ENCODE assay signal across 1 cellular context in genomic region chr20:1118336-1119127, GRCh38.
TF ChIP-seq lines count a peak whose summit lies in the region.

Gene PSMF1, plus strand, starts transcription at chr20:1118602. Its CDS starts 172 bp downstream, at chr20:1118774.

TF ChIP-seq in HepG2, 621 proteins besides CTCF, POLR2A, EP300 and RAD21 (continued from another document and continues in another):
- TF ChIP-seq ZNF337 (CRISPR knock-in tag; IDR thresholded peaks at IDR 0.05; ENCODE audit: borderline replicate concordance, low read depth) (peak; percentile 97), ZFP90 (CRISPR knock-in tag; IDR thresholded peaks at IDR 0.05; ENCODE audit: borderline replicate concordance) (peak; percentile 96), GRHL1 (CRISPR knock-in tag; conservative IDR thresholded peaks at IDR 0.05) (no peak), ZNF275 (CRISPR knock-in tag; IDR thresholded peaks at IDR 0.05; ENCODE audit: borderline replicate concordance) (peak; percentile 98; the same call in 1 of the 2 replicates), ZBTB1 (CRISPR knock-in tag; IDR thresholded peaks at IDR 0.05; ENCODE audit: borderline replicate concordance) (no peak; the same call in 1 of the 2 replicates), TERF1 (CRISPR knock-in tag; IDR thresholded peaks at IDR 0.05) (peak; percentile 26; the same call in 1 of the 2 replicates), NFRKB (IDR thresholded peaks at IDR 0.05) (peak; percentile 75), ZBTB43 (CRISPR knock-in tag; conservative IDR thresholded peaks at IDR 0.05) (peak; percentile 88), U2AF2 (IDR thresholded peaks at IDR 0.05; ENCODE audit: low read depth, low read length) (peak; percentile 92; the same call in 1 of the 2 replicates), JARID2 (CRISPR knock-in tag; IDR thresholded peaks at IDR 0.05; ENCODE audit: insufficient replicate concordance) (peak; percentile 98), SNAPC2 (CRISPR knock-in tag; IDR thresholded peaks at IDR 0.05) (peak; percentile 97), ZNF83 (CRISPR knock-in tag; IDR thresholded peaks at IDR 0.05; ENCODE audit: borderline replicate concordance) (peak; percentile 96), ETV5 (CRISPR knock-in tag; IDR thresholded peaks at IDR 0.05; ENCODE audit: borderline replicate concordance) (peak; percentile 98), ZNF660 (CRISPR knock-in tag; IDR thresholded peaks at IDR 0.05; ENCODE audit: borderline replicate concordance, low read depth) (peak; percentile 22; the same call in 1 of the 2 replicates), ZNF264 (CRISPR knock-in tag; IDR thresholded peaks at IDR 0.05) (peak; percentile 98), ZNF577 (CRISPR knock-in tag; IDR thresholded peaks at IDR 0.05; ENCODE audit: borderline replicate concordance, low read depth) (no peak), E2F1 (CRISPR knock-in tag; IDR thresholded peaks at IDR 0.05) (peak; percentile 97), SP2 (CRISPR knock-in tag; IDR thresholded peaks at IDR 0.05) (peak; percentile 74), RCOR2 (CRISPR knock-in tag; IDR thresholded peaks at IDR 0.05) (peak; percentile 87), ZNF20 (CRISPR knock-in tag; IDR thresholded peaks at IDR 0.05) (0 out of 2 replicates have a peak, but pooled peaks have one; percentile 88), CENPBD1 (CRISPR knock-in tag; IDR thresholded peaks at IDR 0.05; ENCODE audit: borderline replicate concordance, low read depth) (0 out of 2 replicates have a peak, but pooled peaks have one; percentile 44), CERS6 (CRISPR knock-in tag; IDR thresholded peaks at IDR 0.05) (no peak; the same call in 1 of the 2 replicates), ZNF367 (CRISPR knock-in tag; IDR thresholded peaks at IDR 0.05; ENCODE audit: borderline replicate concordance) (peak; percentile 81; the same call in 1 of the 2 replicates), DPF2 (CRISPR knock-in tag; IDR thresholded peaks at IDR 0.05; ENCODE audit: borderline replicate concordance, low read depth) (no peak), BCL3 (CRISPR knock-in tag; IDR thresholded peaks at IDR 0.05) (no peak; the same call in 1 of the 2 replicates), FOSL1 (CRISPR knock-in tag; IDR thresholded peaks at IDR 0.05; ENCODE audit: borderline replicate concordance) (peak; percentile 58; the same call in 1 of the 2 replicates), ZNF18 (CRISPR knock-in tag; IDR thresholded peaks at IDR 0.05; ENCODE audit: insufficient replicate concordance) (peak; percentile 96), FOXP1 (IDR thresholded peaks at IDR 0.05) (no peak), FOXP1 (CRISPR knock-in tag; IDR thresholded peaks at IDR 0.05) (peak; percentile 78), RXRB (CRISPR knock-in tag; IDR thresholded peaks at IDR 0.05; ENCODE audit: borderline replicate concordance) (peak; percentile 94), TFAP4 (IDR thresholded peaks at IDR 0.05; ENCODE audit: borderline replicate concordance, low read depth) (peak; percentile 73; the same call in 1 of the 2 replicates), ZNF569 (CRISPR knock-in tag; IDR thresholded peaks at IDR 0.05; ENCODE audit: borderline replicate concordance) (peak; percentile 90; the same call in 1 of the 2 replicates), ZNF747 (CRISPR knock-in tag; IDR thresholded peaks at IDR 0.05; ENCODE audit: borderline replicate concordance) (peak; percentile 99), TSC22D2 (CRISPR knock-in tag; IDR thresholded peaks at IDR 0.05; ENCODE audit: borderline replicate concordance) (peak; percentile 85; the same call in 1 of the 2 replicates), AKNA (CRISPR knock-in tag; IDR thresholded peaks at IDR 0.05; ENCODE audit: borderline replicate concordance) (peak; percentile 95; the same call in 1 of the 2 replicates), GZF1 (CRISPR knock-in tag; IDR thresholded peaks at IDR 0.05) (peak; percentile 93), NFIC (IDR thresholded peaks at IDR 0.05; ENCODE audit: low read length) (no peak), MIXL1 (CRISPR knock-in tag; IDR thresholded peaks at IDR 0.05) (peak; percentile 94), PRMT3 (CRISPR knock-in tag; IDR thresholded peaks at IDR 0.05; ENCODE audit: borderline replicate concordance, low read depth) (no peak; the same call in 1 of the 2 replicates), YY1 (IDR thresholded peaks at IDR 0.05; ENCODE audit: insufficient read depth, insufficient replicate concordance, low read depth, low read length) (peak; percentile 97), YEATS2 (CRISPR knock-in tag; IDR thresholded peaks at IDR 0.05; ENCODE audit: borderline replicate concordance) (peak; percentile 99), RORA (CRISPR knock-in tag; IDR thresholded peaks at IDR 0.05) (no peak), HNF4G (IDR thresholded peaks at IDR 0.05; ENCODE audit: borderline replicate concordance, low read depth, low read length) (peak; percentile 52; the same call in 1 of the 2 replicates), HNF4G (CRISPR knock-in tag; IDR thresholded peaks at IDR 0.05; ENCODE audit: borderline replicate concordance, low read depth) (peak; percentile 57; the same call in 1 of the 2 replicates), SAFB2 (CRISPR knock-in tag; IDR thresholded peaks at IDR 0.05; ENCODE audit: borderline replicate concordance, low read depth) (peak; percentile 92), FOXA3 (CRISPR knock-in tag; IDR thresholded peaks at IDR 0.05) (peak; percentile 93)
